Comparison of ENCODE assay signal across 12 cellular contexts in genomic region chr14:49581209-49581960, GRCh38. TPM values are rescaled to one million over a fixed set of nuclear protein-coding genes. Genes with fewer than 3 reads are reported as not detected.
DNase-seq lines count a peak whose midpoint lies in the region; ATAC-seq, FAIRE-seq and TF ChIP-seq lines count a peak whose summit lies in the region.
"Had no signal": no experiment of that assay in that cellular context is flagged by ENCODE, and none has a peak within 500 bp of the region (broad histone marks: within the 10 kb centered on the region; RNA-seq: fewer than 3 reads in every experiment).

No MANE protein-coding gene starts in this region.

- H3K4me1 ChIP-seq in A549 = peaks cover 30% of the 10 kb centered on the region
- H3K4me1 ChIP-seq in transverse colon = peaks cover 7 to 27% (median 23%) of the 10 kb centered on the region in 4 donors

- POLR2A ChIA-PET in A549 (lab: Yijun Ruan, JAX) = interaction anchor here (0.6 kb wide), 1 partner anchor 303 kb away, joined by 5 read pairs; no protein-coding TSS in a partner anchor

- intact Hi-C loops in transverse colon (cut with DNase I; ENCODE audit: low total_unique reads) = no loop called here

- 0 out of 3 replicates have a peak overlapping the region, but pooled peaks have one; percentile 82 for H3K4me2 ChIP-seq in A549

- H3K9me3 ChIP-seq in A549 = no peaks in the 10 kb centered on the region
- H3K9me3 ChIP-seq in transverse colon = no peaks in the 10 kb centered on the region
- H3K9me3 ChIP-seq: esophagus muscularis mucosa, neutrophil had no signal

- DNase-seq in A549 (ENCODE audit: low read depth in 1 of 2, low spot score in 1 of 2) (no peak), ELR (ENCODE audit: low read depth) (peak; percentile 18), transverse colon (no peak)
- no peak for DNase-seq in activated naive CD8-positive, alpha-beta T cell treated with anti-CD3 and anti-CD28 coated beads for 36 hours
- no peak for DNase-seq in stimulated activated naive CD4-positive, alpha-beta T cell (lab: John Stamatoyannopoulos, UW)
- DNase-seq: activated CD4-positive, alpha-beta T cell treated with anti-CD3 and anti-CD28 coated beads for 4 hours; brain microvascular endothelial cell had no signal

- CTCF ChIA-PET in A549 (lab: Yijun Ruan, JAX) = no interaction called here

- no peak for FAIRE-seq in A549 (lab: Jason Lieb, UNC)
- FAIRE-seq: GM18507 had no signal

- no peaks in the 10 kb centered on the region for H3K9me3 Mint-ChIP-seq in activated naive CD8-positive, alpha-beta T cell treated with anti-CD3 and anti-CD28 coated beads for 36 hours

- ATAC-seq in A549 (peak in 1 of 2 experiments; percentile 1; a peak in 2 of 6 replicates), GM21825 (IDR thresholded peaks at IDR 0.05; ENCODE audit: unreplicated experiment) (no peak)
- ATAC-seq: Right ventricle myocardium inferior had no signal

- WGBS in A549 (ENCODE audit: missing lambda C conversion rate) = 78% methylated on average over 8 of the region's 8 CpGs
- WGBS in transverse colon (ENCODE audit: low coverage in 1 of 2), 2 donors = 73% methylated on average over 8 of the region's 8 CpGs

- H3K27me3 Mint-ChIP-seq in activated naive CD8-positive, alpha-beta T cell treated with anti-CD3 and anti-CD28 coated beads for 36 hours = peaks cover 8% of the 10 kb centered on the region

- TF ChIP-seq CTCF in A549 (IDR thresholded peaks at IDR 0.05) (no peak), transverse colon (IDR thresholded peaks at IDR 0.05) (no peak)

- in situ Hi-C loops in transverse colon (cut with MboI; ENCODE audit: low pct_ligation_motif_present in 1 of 4, low pct_unique_long_range_greater_than_20kb in 1 of 4, low sequenced_read_pairs in 3 of 4) = no loop called here

- H3K27ac ChIP-seq in A549 = no peak overlapping the region
- no peak overlapping the region for H3K27ac ChIP-seq in transverse colon
- H3K27ac ChIP-seq: brain microvascular endothelial cell, esophagus muscularis mucosa, neutrophil had no signal

- peaks cover 66% of the 10 kb centered on the region for H3K4me1 Mint-ChIP-seq in activated naive CD8-positive, alpha-beta T cell treated with anti-CD3 and anti-CD28 coated beads for 36 hours

- H3K36me3 ChIP-seq in transverse colon = peaks cover 0 to 15% (median 4%) of the 10 kb centered on the region in 4 donors

- TF ChIP-seq EP300 in A549 (IDR thresholded peaks at IDR 0.05) (no peak), transverse colon (IDR thresholded peaks at IDR 0.05; ENCODE audit: low read depth) (no peak)

- TF ChIP-seq RAD21 in A549 (conservative IDR thresholded peaks at IDR 0.05 in 1 of 2, IDR thresholded peaks at IDR 0.05 in 1 of 2) = no peak

- TF ChIP-seq POLR2A in A549 (IDR thresholded peaks at IDR 0.05; ENCODE audit: low read length) = no peak
- no peak for TF ChIP-seq POLR2A in transverse colon (IDR thresholded peaks at IDR 0.05)

- H3K4me3 ChIP-seq in A549 = no peak overlapping the region
- no peak overlapping the region for H3K4me3 ChIP-seq in transverse colon
- H3K4me3 ChIP-seq: esophagus muscularis mucosa had no signal

- H3K27me3 ChIP-seq in transverse colon = no peaks in the 10 kb centered on the region
- H3K27me3 ChIP-seq: brain microvascular endothelial cell, esophagus muscularis mucosa, neutrophil had no signal

- H3K27ac Mint-ChIP-seq in activated naive CD8-positive, alpha-beta T cell treated with anti-CD3 and anti-CD28 coated beads for 36 hours = peak overlapping the region; percentile 79

- peak overlapping the region; percentile 36 for H3K4me3 Mint-ChIP-seq in activated naive CD8-positive, alpha-beta T cell treated with anti-CD3 and anti-CD28 coated beads for 36 hours

- peaks cover 77% of the 10 kb centered on the region for H3K36me3 Mint-ChIP-seq in activated naive CD8-positive, alpha-beta T cell treated with anti-CD3 and anti-CD28 coated beads for 36 hours

TF ChIP-seq in A549, 52 proteins besides CTCF, POLR2A, EP300 and RAD21 (continues in another document):
- no peak for TF ChIP-seq RARB (CRISPR knock-in tag; IDR thresholded peaks at IDR 0.05)
- no peak for TF ChIP-seq NPAS2 (CRISPR knock-in tag; IDR thresholded peaks at IDR 0.05; ENCODE audit: borderline replicate concordance)
- 0 out of 2 replicates have a peak, but pooled peaks have one; percentile 69 for TF ChIP-seq FOSB (CRISPR knock-in tag; IDR thresholded peaks at IDR 0.05)
- TF ChIP-seq PHF8 (IDR thresholded peaks at IDR 0.05; ENCODE audit: borderline replicate concordance, low read depth) = no peak
- TF ChIP-seq RFX5 (IDR thresholded peaks at IDR 0.05) = no peak
- TF ChIP-seq GATA3 (IDR thresholded peaks at IDR 0.05; ENCODE audit: borderline replicate concordance) = no peak
- no peak for TF ChIP-seq EHMT2 (IDR thresholded peaks at IDR 0.05; ENCODE audit: low read depth)
- no peak for TF ChIP-seq HOXB13 (CRISPR knock-in tag; IDR thresholded peaks at IDR 0.05; ENCODE audit: low read depth)
- TF ChIP-seq HES2 (IDR thresholded peaks at IDR 0.05) = no peak
- TF ChIP-seq HDAC2 (IDR thresholded peaks at IDR 0.05) = no peak
- no peak for TF ChIP-seq RNF2 (IDR thresholded peaks at IDR 0.05; ENCODE audit: borderline replicate concordance, low read depth)

RNA-seq across cellular contexts. Expression of gene RPS29, which starts 4.8 kb away (rescaled TPM):
- polyA plus RNA-seq in A549 (2011; rRNA removed) (3,909 and 5,167 TPM in 2 replicates), A549 (2017; fragmentation: RNase III; extraction: RNeasy Plus Mini Kit Qiagen cat#74134 plus additional on column Dnase treatment) (3,539 to 3,858 TPM (median 3,692 TPM) in 3 replicates)
- 10,276 and 13,870 TPM in 2 replicates for polyA plus RNA-seq in A549 (2012; cell fraction: cytosol; rRNA removed)
- polyA plus RNA-seq in A549 (2012; cell fraction: nucleus; rRNA removed) = 7,114 and 8,546 TPM in 2 replicates
- 1,093 and 1,224 TPM in 2 replicates for polyA minus RNA-seq in A549 (2011; rRNA and poly(A)+ RNA removed)
- total RNA-seq in activated naive CD8-positive, alpha-beta T cell treated with anti-CD3 and anti-CD28 coated beads for 36 hours = 1,000 to 10,000 TPM; 1,759 to 2,048 TPM
- 1,000 to 10,000 TPM; 2,435 to 6,129 (median 4,291) TPM for total RNA-seq in transverse colon

RNA-seq across cellular contexts. Expression of gene LRR1, which starts 17.4 kb away (rescaled TPM):
- 34.6 and 50.7 TPM in 2 replicates for polyA plus RNA-seq in A549 (2011; rRNA removed)
- polyA plus RNA-seq in A549 (2012; cell fraction: cytosol; rRNA removed) = 40.2 and 40.9 TPM in 2 replicates
- polyA plus RNA-seq in A549 (2012; cell fraction: nucleus; rRNA removed) = 13.3 and 15.5 TPM in 2 replicates
- polyA plus RNA-seq in A549 (2017; fragmentation: RNase III; extraction: RNeasy Plus Mini Kit Qiagen cat#74134 plus additional on column Dnase treatment) = 48.4 to 53.5 TPM (median 52.8 TPM) in 3 replicates
- polyA minus RNA-seq in A549 (2011; rRNA and poly(A)+ RNA removed) = 7.0 and 9.7 TPM in 2 replicates
- total RNA-seq in activated naive CD8-positive, alpha-beta T cell treated with anti-CD3 and anti-CD28 coated beads for 36 hours = 10 to 100 TPM; 58.9 to 59.9 TPM
- 10 to 100 TPM in 2 of 4 donors, 1 to 10 TPM in 1, not detected in 1; 3.0 to 17.1 (median 12.4) TPM for total RNA-seq in transverse colon

RNA-seq across cellular contexts. Expression of gene RPL36AL, which starts 39.0 kb away (rescaled TPM):
- polyA plus RNA-seq in A549 (2011; rRNA removed) = 280 and 390 TPM in 2 replicates
- 272 and 403 TPM in 2 replicates for polyA plus RNA-seq in A549 (2012; cell fraction: cytosol; rRNA removed)
- 46.2 and 69.2 TPM in 2 replicates for polyA plus RNA-seq in A549 (2012; cell fraction: nucleus; rRNA removed)
- 454 to 469 TPM (median 468 TPM) in 3 replicates for polyA plus RNA-seq in A549 (2017; fragmentation: RNase III; extraction: RNeasy Plus Mini Kit Qiagen cat#74134 plus additional on column Dnase treatment)
- 40.4 and 50.3 TPM in 2 replicates for polyA minus RNA-seq in A549 (2011; rRNA and poly(A)+ RNA removed)
- total RNA-seq in activated naive CD8-positive, alpha-beta T cell treated with anti-CD3 and anti-CD28 coated beads for 36 hours = 100 to 1,000 TPM; 236 to 250 TPM
- 100 to 1,000 TPM in 2 of 4 donors, 10 to 100 TPM in 2; 22.8 to 248 (median 137) TPM for total RNA-seq in transverse colon

RNA-seq across cellular contexts. Expression of gene MGAT2, which starts 39.2 kb away (rescaled TPM):
- polyA plus RNA-seq in A549 (2011; rRNA removed) = 33.0 and 35.6 TPM in 2 replicates
- 15.2 and 17.9 TPM in 2 replicates for polyA plus RNA-seq in A549 (2012; cell fraction: cytosol; rRNA removed)
- polyA plus RNA-seq in A549 (2012; cell fraction: nucleus; rRNA removed) = 11.1 and 12.6 TPM in 2 replicates
- 26.7 to 27.0 TPM (median 26.9 TPM) in 3 replicates for polyA plus RNA-seq in A549 (2017; fragmentation: RNase III; extraction: RNeasy Plus Mini Kit Qiagen cat#74134 plus additional on column Dnase treatment)
- polyA minus RNA-seq in A549 (2011; rRNA and poly(A)+ RNA removed) = 15.6 and 18.5 TPM in 2 replicates
- 10 to 100 TPM; 40.0 to 42.0 TPM for total RNA-seq in activated naive CD8-positive, alpha-beta T cell treated with anti-CD3 and anti-CD28 coated beads for 36 hours
- 10 to 100 TPM; 24.3 to 62.3 (median 49.2) TPM for total RNA-seq in transverse colon

RNA-seq across cellular contexts. Expression of gene DNAAF2, which starts 53.7 kb away (rescaled TPM):
- polyA plus RNA-seq in A549 (2011; rRNA removed) (10.5 and 14.1 TPM in 2 replicates), A549 (2017; fragmentation: RNase III; extraction: RNeasy Plus Mini Kit Qiagen cat#74134 plus additional on column Dnase treatment) (10.8 to 12.1 TPM (median 11.9 TPM) in 3 replicates)
- 10.3 and 10.5 TPM in 2 replicates for polyA plus RNA-seq in A549 (2012; cell fraction: cytosol; rRNA removed)
- 9.0 and 13.2 TPM in 2 replicates for polyA plus RNA-seq in A549 (2012; cell fraction: nucleus; rRNA removed)
- 2.0 and 2.1 TPM in 2 replicates for polyA minus RNA-seq in A549 (2011; rRNA and poly(A)+ RNA removed)
- 10 to 100 TPM; 15.5 to 15.6 TPM for total RNA-seq in activated naive CD8-positive, alpha-beta T cell treated with anti-CD3 and anti-CD28 coated beads for 36 hours
- 10 to 100 TPM in 3 of 4 donors, 1 to 10 TPM in 1; 9.6 to 21.7 (median 19.4) TPM for total RNA-seq in transverse colon
